Comparison of ENCODE assay signal across 1 cellular context in genomic region chr10:114526497-114527238, GRCh38.
TF ChIP-seq lines count a peak whose summit lies in the region.

No MANE protein-coding gene starts in this region.

TF ChIP-seq in GM12878, 131 proteins besides CTCF, POLR2A, EP300 and RAD21 (continued from another document and continues in another):
- TF ChIP-seq PBX3 (IDR thresholded peaks at IDR 0.05; ENCODE audit: insufficient replicate concordance, low read depth, low read length) (no peak), BCLAF1 (IDR thresholded peaks at IDR 0.05) (peak; percentile 84), DPF2 (IDR thresholded peaks at IDR 0.05) (no peak), USF1 (IDR thresholded peaks at IDR 0.05; ENCODE audit: borderline replicate concordance, extremely low read length, insufficient read depth, low read depth, low read length) (no peak), FOS (IDR thresholded peaks at IDR 0.05; ENCODE audit: borderline replicate concordance, extremely low read depth, insufficient read length) (no peak), NFXL1 (IDR thresholded peaks at IDR 0.05; ENCODE audit: borderline replicate concordance) (no peak), MTA2 (IDR thresholded peaks at IDR 0.05; ENCODE audit: low read depth) (0 out of 2 replicates have a peak, but pooled peaks have one; percentile 18), TBL1XR1 (IDR thresholded peaks at IDR 0.05; ENCODE audit: low read depth, low read length) (0 out of 2 replicates have a peak, but pooled peaks have one; percentile 48), CBFB (IDR thresholded peaks at IDR 0.05; ENCODE audit: low read depth) (peak; percentile 79), NBN (IDR thresholded peaks at IDR 0.05) (peak; percentile 69), SPI1 (IDR thresholded peaks at IDR 0.05; ENCODE audit: borderline replicate concordance, insufficient read depth, low read depth, low read length) (no peak), PKNOX1 (IDR thresholded peaks at IDR 0.05) (peak; percentile 51; the same call in 1 of the 2 replicates), NR2F1 (conservative IDR thresholded peaks at IDR 0.05) (peak; percentile 73), IKZF1 (conservative IDR thresholded peaks at IDR 0.05) (peak; percentile 50; the same call in 1 of the 2 replicates), CHD1 (IDR thresholded peaks at IDR 0.05; ENCODE audit: low read depth, low read length) (peak; percentile 95; the same call in 1 of the 2 replicates), NR2C2 (IDR thresholded peaks at IDR 0.05; ENCODE audit: borderline replicate concordance, control insufficient read depth, insufficient read length, low read depth) (no peak), CBX5 (IDR thresholded peaks at IDR 0.05; ENCODE audit: low read depth) (peak; percentile 84; the same call in 1 of the 2 replicates), MXI1 (IDR thresholded peaks at IDR 0.05; ENCODE audit: low read depth, low read length) (peak; percentile 90), SP1 (IDR thresholded peaks at IDR 0.05; ENCODE audit: low read depth, low read length) (peak; percentile 32), IRF5 (IDR thresholded peaks at IDR 0.05; ENCODE audit: borderline replicate concordance) (no peak), MEF2B (IDR thresholded peaks at IDR 0.05; ENCODE audit: partially characterized antibody, poor library complexity, severe bottlenecking) (peak; percentile 91), CHD2 (IDR thresholded peaks at IDR 0.05; ENCODE audit: borderline replicate concordance, low read depth, low read length) (peak; percentile 50; the same call in 1 of the 2 replicates), SRF (IDR thresholded peaks at IDR 0.05; ENCODE audit: low read depth in 2 of 2, low read length in 2 of 2) (0 out of 4 replicates have a peak, but pooled peaks have one; percentile 4 to 21), HDGF (IDR thresholded peaks at IDR 0.05) (no peak), EED (IDR thresholded peaks at IDR 0.05; ENCODE audit: low read depth) (no peak), SKIL (IDR thresholded peaks at IDR 0.05; ENCODE audit: low read depth, poor library complexity, severe bottlenecking) (peak; percentile 86), NKRF (conservative IDR thresholded peaks at IDR 0.05) (0 out of 2 replicates have a peak, but pooled peaks have one; percentile 11), ATF7 (IDR thresholded peaks at IDR 0.05; ENCODE audit: low read depth) (peak; percentile 98), ZNF24 (IDR thresholded peaks at IDR 0.05) (no peak), FOXK2 (IDR thresholded peaks at IDR 0.05) (peak; percentile 95), HDAC2 (IDR thresholded peaks at IDR 0.05) (no peak), CREM (IDR thresholded peaks at IDR 0.05; ENCODE audit: low read depth) (no peak), MLLT1 (IDR thresholded peaks at IDR 0.05) (peak; percentile 47; the same call in 1 of the 2 replicates), EGR1 (IDR thresholded peaks at IDR 0.05; ENCODE audit: borderline replicate concordance in 1 of 2, low read depth in 2 of 2, low read length in 2 of 2) (peak in 1 of 2 experiments; percentile 17; a peak in 1 of 3 replicates), ZNF687 (IDR thresholded peaks at IDR 0.05) (peak; percentile 83), SMAD1 (IDR thresholded peaks at IDR 0.05; ENCODE audit: low read depth, partially characterized antibody) (no peak), NFIC (IDR thresholded peaks at IDR 0.05; ENCODE audit: low read depth, low read length) (no peak; the same call in 1 of the 2 replicates), ELK1 (IDR thresholded peaks at IDR 0.05; ENCODE audit: low read depth, low read length) (no peak), BCL11A (IDR thresholded peaks at IDR 0.05; ENCODE audit: low read depth, low read length) (no peak), SMARCA5 (IDR thresholded peaks at IDR 0.05) (no peak; the same call in 1 of the 2 replicates), IKZF2 (IDR thresholded peaks at IDR 0.05) (peak; percentile 18 to 25; a peak in 3 of 4 replicates), CREB1 (IDR thresholded peaks at IDR 0.05; ENCODE audit: low read depth) (peak; percentile 60; the same call in 1 of the 2 replicates), CHD4 (IDR thresholded peaks at IDR 0.05) (no peak), FOXM1 (IDR thresholded peaks at IDR 0.05; ENCODE audit: low read depth, low read length) (peak; percentile 40; the same call in 1 of the 2 replicates), SMAD5 (IDR thresholded peaks at IDR 0.05; ENCODE audit: low read depth) (no peak), LARP7 (IDR thresholded peaks at IDR 0.05) (peak; percentile 52; the same call in 1 of the 2 replicates), SREBF1 (IDR thresholded peaks at IDR 0.05; ENCODE audit: low read length) (peak; percentile 84)
